In genomic region chr7:105353752-105354328, GRCh38 we compare ENCODE assay signal across 8 cellular contexts. TPM values are rescaled to one million over a fixed set of nuclear protein-coding genes. Genes with fewer than 3 reads are reported as not detected.
DNase-seq lines count a peak whose midpoint lies in the region; ATAC-seq and TF ChIP-seq lines count a peak whose summit lies in the region.

No MANE protein-coding gene starts in this region.

- H2AK5ac ChIP-seq in mesenchymal stem cell (ENCODE audit: low read length, severe bottlenecking), result no peak overlapping the region

- H2BK120ac ChIP-seq in mesenchymal stem cell (ENCODE audit: low read depth, low read length), result no peak overlapping the region

- peak overlapping the region in 1 of 2 experiments; percentile 65 for H3K18ac ChIP-seq in mesenchymal stem cell (ENCODE audit: low read depth in 1 of 2, low read length in 2 of 2)

- H3K4me1 ChIP-seq in BE2C (no peaks in the 10 kb centered on the region), adrenal gland (replicated peaks in 1 of 2) (peaks cover 11 to 34% of the 10 kb centered on the region in 2 donors), mesenchymal stem cell (ENCODE audit: control insufficient read depth, insufficient read depth, low read depth, low read length) (peaks cover 21% of the 10 kb centered on the region)

- no peak overlapping the region for H2AFZ ChIP-seq in mesenchymal stem cell (ENCODE audit: low read depth, low read length)

- no peak overlapping the region for H3K4ac ChIP-seq in mesenchymal stem cell (ENCODE audit: low read depth in 1 of 2, low read length in 2 of 2)

- H4K8ac ChIP-seq in mesenchymal stem cell (ENCODE audit: low read length), result no peak overlapping the region

- WGBS in adrenal gland, 4 donors, result 50 to 67% (median 65%) methylated on average over 3 to 5 of the region's 5 CpGs
- WGBS in mesenchymal stem cell, result 90% methylated on average over 5 of the region's 5 CpGs

- H3K4me2 ChIP-seq in mesenchymal stem cell (ENCODE audit: low read length, poor library complexity, severe bottlenecking), result no peak overlapping the region

- intact Hi-C loops in adrenal gland (cut with DNase I), result no loop called here

- H2BK5ac ChIP-seq in mesenchymal stem cell (ENCODE audit: low read depth, low read length, poor library complexity, severe bottlenecking), result no peak overlapping the region

- peaks cover 20% of the 10 kb centered on the region for H3K79me1 ChIP-seq in mesenchymal stem cell (replicated peaks; ENCODE audit: low read length, poor library complexity, severe bottlenecking)

- TF ChIP-seq CTCF in BE2C (IDR thresholded peaks at IDR 0.05; ENCODE audit: low read depth, low read length) (no peak), adrenal gland (IDR thresholded peaks at IDR 0.05) (no peak)

- no peak overlapping the region for H4K91ac ChIP-seq in mesenchymal stem cell (ENCODE audit: low read length)

- H3K9me3 ChIP-seq in BE2C, result no peaks in the 10 kb centered on the region
- H3K9me3 ChIP-seq in adrenal gland (replicated peaks in 1 of 3), result no peaks in the 10 kb centered on the region
- H3K9me3 ChIP-seq in mesenchymal stem cell (ENCODE audit: control insufficient read depth, low read length), result no peaks in the 10 kb centered on the region

- peak; percentile 35 for ATAC-seq in HG02642 (IDR thresholded peaks at IDR 0.05; ENCODE audit: poor library complexity, unreplicated experiment)
- ATAC-seq in HG02970 (IDR thresholded peaks at IDR 0.05; ENCODE audit: low FRiP score, unreplicated experiment), result no peak

- H3K36me3 ChIP-seq in BE2C (no peaks in the 10 kb centered on the region), adrenal gland (replicated peaks in 1 of 2) (no peaks in the 10 kb centered on the region), mesenchymal stem cell (ENCODE audit: control insufficient read depth in 1 of 2, insufficient read depth in 2 of 2, low read depth in 1 of 2, low read length in 2 of 2) (no peaks in the 10 kb centered on the region)

- TF ChIP-seq POLR2A in adrenal gland (IDR thresholded peaks at IDR 0.05), result no peak

- H2BK15ac ChIP-seq in mesenchymal stem cell (ENCODE audit: low read depth, poor library complexity, severe bottlenecking), result no peak overlapping the region

- H2BK12ac ChIP-seq in mesenchymal stem cell (ENCODE audit: low read length in 2 of 2), result no peak overlapping the region

- H3K23ac ChIP-seq in mesenchymal stem cell (ENCODE audit: low read length in 2 of 2), result no peak overlapping the region

- H3K27ac ChIP-seq in adrenal gland, result peak overlapping the region in 1 of 5 donors; percentile 46
- no peak overlapping the region for H3K27ac ChIP-seq in mesenchymal stem cell (ENCODE audit: low read length, poor library complexity, severe bottlenecking)

- peak overlapping the region in 1 of 2 experiments; percentile 5 for H3K14ac ChIP-seq in mesenchymal stem cell (ENCODE audit: low read length in 2 of 2)

- H3K4me3 ChIP-seq in BE2C (ENCODE audit: low read depth, low read length) (no peak overlapping the region), adrenal gland (no peak overlapping the region), mesenchymal stem cell (ENCODE audit: insufficient read depth in 1 of 2, low read depth in 1 of 2, low read length in 2 of 2) (no peak overlapping the region)

- DNase-seq in BE2C (peak; percentile 23), adrenal gland (peak; percentile 30 to 61 (median 42)), mesenchymal stem cell (peak; percentile 22), EL (no peak), kidney tubule cell (ENCODE audit: low spot score) (no peak), NK-92 (lab: John Stamatoyannopoulos, UW; ENCODE audit: unreplicated experiment) (no peak)

- peak overlapping the region; percentile 28 for H3K9ac ChIP-seq in mesenchymal stem cell (ENCODE audit: low read length)

- no peaks in the 10 kb centered on the region for H3K27me3 ChIP-seq in BE2C
- H3K27me3 ChIP-seq in adrenal gland, result no peaks in the 10 kb centered on the region
- no peaks in the 10 kb centered on the region for H3K27me3 ChIP-seq in mesenchymal stem cell (ENCODE audit: control insufficient read depth in 1 of 2, insufficient read depth in 1 of 2, low read length in 2 of 2)

RNA-seq across cellular contexts. Expression of gene SRPK2, which starts 34.9 kb away (rescaled TPM):
- 28.6 TPM for polyA plus RNA-seq in BE2C (2012; ENCODE audit: insufficient read depth, insufficient read length, low read depth)
- total RNA-seq in adrenal gland, result 10 to 100 TPM; 29.9 to 64.7 (median 36.8) TPM
- 10 to 100 TPM in 2 of 3 donors, 1 to 10 TPM in 1; 7.3 to 37.8 (median 11.9) TPM for polyA plus RNA-seq in adrenal gland
- polyA plus RNA-seq in mesenchymal stem cell (2013, experiment 1 of 2), result 33.4 TPM
- polyA plus RNA-seq in mesenchymal stem cell (2013, experiment 2 of 2), result 33.7 TPM

Comparison
In these comparisons a context has a peak if more than half of its experiments do, and no peak if none do; other contexts are left out.
1. DNase-seq: peak in BE2C (single experiment), adrenal gland (7 of 7) and mesenchymal stem cell (single experiment); none in EL (single experiment), kidney tubule cell (single experiment) and NK-92 (single experiment).